Comparison of ENCODE assay signal across 8 cellular contexts in genomic region chr4:154490589-154491340, GRCh38. TPM values are rescaled to one million over a fixed set of nuclear protein-coding genes. Genes with fewer than 3 reads are reported as not detected.
DNase-seq lines count a peak whose midpoint lies in the region; ATAC-seq, FAIRE-seq and TF ChIP-seq lines count a peak whose summit lies in the region.

No MANE protein-coding gene starts in this region.

- CTCF ChIA-PET in IMR-90 (lab: Yijun Ruan, JAX), result interaction anchor here (0.9 kb wide), 1 partner anchor 12 kb away, joined by 3 read pairs; no protein-coding TSS in a partner anchor
- CTCF ChIA-PET in H1 (lab: Charles Lee; ENCODE audit: partially characterized antibody), result interaction anchor here (0.5 to 9.4 kb wide), 6 partner anchors 9 to 161 kb away, joined by 3 to 97 read pairs (median 4); no protein-coding TSS in a partner anchor

- peak overlapping the region; percentile 37 for H3K4me3 ChIP-seq in GM06990 (replicated peaks; ENCODE audit: low read depth, low read length)
- no peak overlapping the region for H3K4me3 ChIP-seq in IMR-90 (ENCODE audit: insufficient read depth, low read depth, low read length)
- H3K4me3 ChIP-seq in H1 (ENCODE audit: extremely low read depth in 1 of 4, insufficient read depth in 2 of 4, low read depth in 3 of 4, low read length in 4 of 4), result peak overlapping the region; percentile 43 to 64 (median 48)

- H3K4me3 Mint-ChIP-seq in nephron progenitor cell, result peak overlapping the region; percentile 87

- H2BK120ac ChIP-seq in IMR-90 (ENCODE audit: low read depth, low read length) (no peak overlapping the region), H1 (replicated peaks; ENCODE audit: low read depth, low read length) (no peak overlapping the region)

- no peak for TF ChIP-seq EP300 in H1 (IDR thresholded peaks at IDR 0.05; ENCODE audit: borderline replicate concordance in 1 of 2, low read depth in 2 of 2, low read length in 2 of 2)

- POLR2A ChIA-PET in IMR-90 (lab: Charles Lee; ENCODE audit: unreplicated experiment) (no interaction called here), H1 (lab: Charles Lee; ENCODE audit: partially characterized antibody) (interaction anchor here (0.8 to 1.0 kb wide), 2 partner anchors 11 to 253 kb away, joined by 3 to 5 read pairs; partner anchors contain the start of gene LRAT)

- no peaks in the 10 kb centered on the region for H3K4me1 ChIP-seq in IMR-90 (ENCODE audit: control insufficient read depth, insufficient read depth, low read length)
- H3K4me1 ChIP-seq in H1 (replicated peaks in 1 of 4; ENCODE audit: control insufficient read depth in 3 of 4, insufficient read depth in 4 of 4, low read length in 3 of 4), result peaks cover 3 to 9% (median 5%) of the 10 kb centered on the region in 4 experiments; a peak in 6 of 7 replicates

- FAIRE-seq in H1 (lab: Jason Lieb, UNC), result no peak

- H4K8ac ChIP-seq in IMR-90 (ENCODE audit: low read depth in 2 of 2, low read length in 2 of 2), result no peak overlapping the region
- peak overlapping the region; percentile 84 for H4K8ac ChIP-seq in H1 (ENCODE audit: extremely low read depth, insufficient read depth, low read length)

- H2BK12ac ChIP-seq in H1 (ENCODE audit: low read depth, low read length), result peak overlapping the region; percentile 97; the same call in 1 of the 2 replicates

- peaks cover 17% of the 10 kb centered on the region for H3K4me1 Mint-ChIP-seq in nephron progenitor cell

- H3K79me2 ChIP-seq in H1 (ENCODE audit: control insufficient read depth in 1 of 2, insufficient read depth in 2 of 2, low read length in 2 of 2), result no peaks in the 10 kb centered on the region

- H3K27me3 ChIP-seq in GM06990 (replicated peaks; ENCODE audit: control insufficient read depth, insufficient read depth, low read length) (no peaks in the 10 kb centered on the region; the same call in 1 of the 2 replicates), IMR-90 (ENCODE audit: control insufficient read depth, insufficient read depth, low read length) (peaks cover 31% of the 10 kb centered on the region), H1 (replicated peaks in 1 of 4; ENCODE audit: control insufficient read depth in 3 of 4, extremely low read depth in 1 of 4, insufficient read depth in 3 of 4, low read length in 3 of 4) (peaks cover 24 to 46% (median 39%) of the 10 kb centered on the region in 4 experiments)

- no peaks in the 10 kb centered on the region for H3K9me1 ChIP-seq in IMR-90 (ENCODE audit: insufficient read depth, low read length)

- H3K4me2 ChIP-seq in IMR-90 (ENCODE audit: low read depth, low read length), result peak overlapping the region; percentile 7; the same call in 1 of the 2 replicates
- H3K4me2 ChIP-seq in H1 (ENCODE audit: insufficient read depth in 1 of 2, low read depth in 2 of 2, low read length in 2 of 2), result peak overlapping the region; percentile 83 to 95

- H2AK5ac ChIP-seq in IMR-90 (ENCODE audit: low read depth, low read length), result no peak overlapping the region
- no peak overlapping the region for H2AK5ac ChIP-seq in H1 (ENCODE audit: low read depth, low read length)

- no peak for TF ChIP-seq RAD21 in IMR-90 (IDR thresholded peaks at IDR 0.05; ENCODE audit: low read length)
- TF ChIP-seq RAD21 in H1 (IDR thresholded peaks at IDR 0.05 in 1 of 2, conservative IDR thresholded peaks at IDR 0.05 in 1 of 2; ENCODE audit: low read depth in 2 of 2, low read length in 2 of 2), result no peak

- H2AK9ac ChIP-seq in IMR-90 (replicated peaks; ENCODE audit: low read depth, low read length, poor library complexity), result no peak overlapping the region

- intact Hi-C loops in IMR-90 (cut with micrococcal nuclease), result no loop called here

- no peak overlapping the region for H3K27ac Mint-ChIP-seq in nephron progenitor cell

- in situ Hi-C loops in IMR-90 (cut with MboI; ENCODE audit: low sequenced_read_pairs), result no loop called here

- H3K4ac ChIP-seq in IMR-90 (ENCODE audit: low read depth, low read length) (no peak overlapping the region), H1 (replicated peaks; ENCODE audit: insufficient read length, low read depth, low read length) (no peak overlapping the region)

- no peaks in the 10 kb centered on the region for H3K36me3 ChIP-seq in GM06990 (ENCODE audit: control insufficient read depth, insufficient read depth, low read length)
- H3K36me3 ChIP-seq in IMR-90 (ENCODE audit: control insufficient read depth, insufficient read depth, low read length), result no peaks in the 10 kb centered on the region
- H3K36me3 ChIP-seq in H1 (ENCODE audit: control insufficient read depth in 2 of 4, insufficient read depth in 4 of 4, low read length in 3 of 4), result no peaks in the 10 kb centered on the region; a peak in 1 of 8 replicates

- H2AFZ ChIP-seq in IMR-90 (replicated peaks; ENCODE audit: low read length, poor library complexity) (peak overlapping the region; percentile 74), H1 (ENCODE audit: low read length) (peak overlapping the region; percentile 91)

- H3K36me3 Mint-ChIP-seq in nephron progenitor cell (ENCODE audit: low read depth), result no peaks in the 10 kb centered on the region

- H3K27ac ChIP-seq in IMR-90 (ENCODE audit: insufficient read depth, low read length), result no peak overlapping the region
- no peak overlapping the region for H3K27ac ChIP-seq in H1 (ENCODE audit: low read depth, low read length)

- H3K18ac ChIP-seq in IMR-90 (ENCODE audit: low read depth, low read length) (no peak overlapping the region), H1 (ENCODE audit: extremely low read depth, low read length) (peak overlapping the region; percentile 95)

- H3K9ac ChIP-seq in IMR-90 (ENCODE audit: low read depth, low read length) (no peak overlapping the region), H1 (replicated peaks in 1 of 4; ENCODE audit: extremely low read depth in 1 of 4, low read depth in 3 of 4, low read length in 3 of 4) (no peak overlapping the region)

- H4K20me1 ChIP-seq in IMR-90 (ENCODE audit: insufficient read depth, low read length) (no peaks in the 10 kb centered on the region), H1 (replicated peaks in 1 of 2; ENCODE audit: control insufficient read depth in 1 of 2, insufficient read depth in 2 of 2, low read length in 2 of 2) (no peaks in the 10 kb centered on the region)

- H4K5ac ChIP-seq in IMR-90 (ENCODE audit: low read depth, low read length) (no peak overlapping the region), H1 (ENCODE audit: insufficient read length, low read depth, low read length) (no peak overlapping the region)

- no peak overlapping the region for H4K91ac ChIP-seq in IMR-90 (ENCODE audit: insufficient read depth, low read depth, low read length)
- no peak overlapping the region for H4K91ac ChIP-seq in H1 (replicated peaks; ENCODE audit: insufficient read length, low read length)

- H3K79me1 ChIP-seq in IMR-90 (ENCODE audit: low read depth in 1 of 2, low read length in 2 of 2) (no peaks in the 10 kb centered on the region), H1 (ENCODE audit: low read depth, low read length) (no peaks in the 10 kb centered on the region)

- no peak overlapping the region for H2BK5ac ChIP-seq in IMR-90 (ENCODE audit: low read depth, low read length, poor library complexity, severe bottlenecking)
- no peak overlapping the region for H2BK5ac ChIP-seq in H1 (ENCODE audit: low read depth, low read length)

- peaks cover 23% of the 10 kb centered on the region; the same call in 1 of the 2 replicates for H3K23me2 ChIP-seq in H1 (ENCODE audit: low read depth, low read length)

- H3K14ac ChIP-seq in IMR-90 (replicated peaks; ENCODE audit: low read depth, low read length) (no peak overlapping the region), H1 (ENCODE audit: insufficient read length) (no peak overlapping the region)

- TF ChIP-seq CTCF in GM06990 (IDR thresholded peaks at IDR 0.05; ENCODE audit: insufficient read depth, low read length, poor library complexity, severe bottlenecking) (no peak), IMR-90 (conservative IDR thresholded peaks at IDR 0.05; ENCODE audit: low read depth, low read length) (no peak), H1 (IDR thresholded peaks at IDR 0.05; ENCODE audit: control extremely low read depth in 1 of 3, insufficient read depth in 1 of 3, low read depth in 1 of 3, low read length in 3 of 3) (no peak), nephron progenitor cell (IDR thresholded peaks at IDR 0.05) (no peak)

- WGBS in IMR-90 (ENCODE audit: extremely low coverage in 2 of 2, insufficient read length in 1 of 2), 2 experiments, result 3% methylated on average over 41 of the region's 76 CpGs; no CpG with 5 or more reads in 1 of the 2 experiments
- WGBS in H1 (ENCODE audit: extremely low coverage in 1 of 2, insufficient coverage in 1 of 2, insufficient read length in 1 of 2, insufficient replicate concordance in 2 of 2, low coverage in 1 of 2, low lambda C conversion rate in 2 of 2, missing lambda C conversion rate in 1 of 2), 2 experiments, result 7% methylated on average over 64 of the region's 76 CpGs; no CpG with 5 or more reads in 1 of the 2 experiments

- H3K56ac ChIP-seq in IMR-90 (ENCODE audit: extremely low read depth, insufficient read depth, low read length) (no peak overlapping the region), H1 (replicated peaks; ENCODE audit: insufficient read length, low read depth, low read length) (no peak overlapping the region)

- H3K27me3 Mint-ChIP-seq in nephron progenitor cell (ENCODE audit: low read depth, poor library complexity), result peaks cover 7% of the 10 kb centered on the region

- H3K9me3 ChIP-seq in IMR-90 (ENCODE audit: control insufficient read depth, insufficient read depth, low read length), result no peaks in the 10 kb centered on the region
- H3K9me3 ChIP-seq in H1 (ENCODE audit: insufficient read depth in 2 of 2, low read depth in 1 of 2, low read length in 1 of 2), result peaks cover 0 to 9% of the 10 kb centered on the region in 2 experiments; a peak in 1 of 4 replicates

- H2BK20ac ChIP-seq in IMR-90 (ENCODE audit: low read depth, low read length), result no peak overlapping the region
- H2BK20ac ChIP-seq in H1 (ENCODE audit: low read length), result no peak overlapping the region

- DNase-seq in GM06990 (ENCODE audit: extremely low read depth, insufficient read length) (no peak), IMR-90 (no peak), H1 (ENCODE audit: low read depth in 1 of 2, low spot score in 2 of 2) (peak in 1 of 2 experiments; percentile 74), nephron progenitor cell (peak; percentile 46), NCI-H774 (lab: John Stamatoyannopoulos, UW) (no peak), NCI-H187 (lab: John Stamatoyannopoulos, UW) (no peak), NCI-H2171 (lab: John Stamatoyannopoulos, UW) (no peak)

- H2BK15ac ChIP-seq in IMR-90 (ENCODE audit: low read depth, low read length), result no peak overlapping the region
- peak overlapping the region; percentile 72; the same call in 1 of the 2 replicates for H2BK15ac ChIP-seq in H1 (ENCODE audit: low read length)

- no peak for TF ChIP-seq POLR2A in IMR-90 (IDR thresholded peaks at IDR 0.05; ENCODE audit: low read depth, low read length)
- no peak for TF ChIP-seq POLR2A in H1 (IDR thresholded peaks at IDR 0.05; ENCODE audit: control extremely low read depth in 1 of 2, low read depth in 2 of 2, low read length in 2 of 2)

- H3K23ac ChIP-seq in IMR-90 (ENCODE audit: low read depth, low read length), result no peak overlapping the region
- no peak overlapping the region for H3K23ac ChIP-seq in H1 (ENCODE audit: insufficient read length)

- peaks cover 12% of the 10 kb centered on the region for H3K9me3 Mint-ChIP-seq in nephron progenitor cell

- dilution Hi-C loops in IMR-90 (cut with HindIII; ENCODE audit: low sequenced_read_pairs, unreplicated experiment), result no loop called here

- no TSS peak for BruUV-seq in IMR-90 (replicated peaks; lab: Mats Ljungman, UMichigan)

- ATAC-seq in GM21447 (IDR thresholded peaks at IDR 0.05; ENCODE audit: unreplicated experiment) (peak; percentile 76), IMR-90 (ENCODE audit: low read depth) (peak; percentile 62)

RNA-seq across cellular contexts. Expression of gene DCHS2, which starts 0.8 kb away (rescaled TPM):
- total RNA-seq in IMR-90 (2012; rRNA removed), result not detected in 2 replicates
- polyA plus RNA-seq in IMR-90 (2012; rRNA removed), result not detected in 2 replicates
- not detected in 2 replicates for polyA plus RNA-seq in IMR-90 (2012; cell fraction: cytosol; rRNA removed)
- not detected in 2 replicates for polyA plus RNA-seq in IMR-90 (2012; cell fraction: nucleus; rRNA removed; ENCODE audit: low replicate concordance)
- total RNA-seq in H1 (2021; fragmentation: NEBNext Ultra II Directional; extraction: Animal tissue kit (Norgen Biotek cat#: 25700)), result 1.8 and 2.6 TPM in 2 replicates
- polyA plus RNA-seq in H1 (2011; rRNA removed), result 0.54 and 1.1 TPM in 2 replicates
- 0.70 TPM for polyA plus RNA-seq in H1 (2011; cell fraction: cytosol; rRNA removed)
- 1.9 TPM for polyA plus RNA-seq in H1 (2011; cell fraction: nucleus; rRNA removed)
- polyA plus RNA-seq in H1 (2012, experiment 1 of 2), result 0.37 to 0.64 TPM (median 0.53 TPM) in 4 replicates
- 0.16 TPM for polyA plus RNA-seq in H1 (2012, experiment 2 of 2)
- polyA plus RNA-seq in H1 (2013, experiment 1 of 2), result 1.2 TPM
- polyA plus RNA-seq in H1 (2013, experiment 2 of 2), result 1.1 TPM
- polyA minus RNA-seq in H1 (2011; rRNA and poly(A)+ RNA removed), result 2.4 and 2.6 TPM in 2 replicates
- 2.5 TPM for polyA minus RNA-seq in H1 (2011; cell fraction: cytosol; rRNA and poly(A)+ RNA removed)
- polyA minus RNA-seq in H1 (2011; cell fraction: nucleus; rRNA and poly(A)+ RNA removed), result 7.7 TPM

RNA-seq across cellular contexts. Expression of gene PLRG1, which starts 59.4 kb away (rescaled TPM):
- 107 and 200 TPM in 2 replicates for total RNA-seq in IMR-90 (2012; rRNA removed)
- polyA plus RNA-seq in IMR-90 (2012; rRNA removed) (70.0 and 76.1 TPM in 2 replicates), H1 (2011; rRNA removed) (37.4 and 63.5 TPM in 2 replicates)
- polyA plus RNA-seq in IMR-90 (2012; cell fraction: cytosol; rRNA removed), result 22.9 and 24.5 TPM in 2 replicates
- 15.6 and 85.8 TPM in 2 replicates for polyA plus RNA-seq in IMR-90 (2012; cell fraction: nucleus; rRNA removed; ENCODE audit: low replicate concordance)
- total RNA-seq in H1 (2021; fragmentation: NEBNext Ultra II Directional; extraction: Animal tissue kit (Norgen Biotek cat#: 25700)), result 98.2 and 108 TPM in 2 replicates
- 62.8 TPM for polyA plus RNA-seq in H1 (2011; cell fraction: cytosol; rRNA removed)
- 48.3 TPM for polyA plus RNA-seq in H1 (2011; cell fraction: nucleus; rRNA removed)
- 64.1 to 87.0 TPM (median 75.3 TPM) in 4 replicates for polyA plus RNA-seq in H1 (2012, experiment 1 of 2)
- polyA plus RNA-seq in H1 (2012, experiment 2 of 2), result 7.1 TPM
- 84.0 TPM for polyA plus RNA-seq in H1 (2013, experiment 1 of 2)
- polyA plus RNA-seq in H1 (2013, experiment 2 of 2), result 82.4 TPM
- 124 and 158 TPM in 2 replicates for polyA minus RNA-seq in H1 (2011; rRNA and poly(A)+ RNA removed)
- 43.2 TPM for polyA minus RNA-seq in H1 (2011; cell fraction: cytosol; rRNA and poly(A)+ RNA removed)
- 55.6 TPM for polyA minus RNA-seq in H1 (2011; cell fraction: nucleus; rRNA and poly(A)+ RNA removed)
